ENCODE assay signal across 10 cellular contexts in genomic region chr16:89408315-89408714, GRCh38.
A peak's percentile ranks its signal among the peaks of the same experiment; 100 is the strongest.
DNase-seq lines count a peak whose midpoint lies in the region; ATAC-seq and TF ChIP-seq lines count a peak whose summit lies in the region.
"Had no signal": no experiment of that assay in that cellular context is flagged by ENCODE, and none has a peak within 500 bp of the region (broad histone marks: within the 10 kb centered on the region; RNA-seq: fewer than 3 reads in every experiment).

No MANE protein-coding gene starts in this region.

- H2BK15ac ChIP-seq in mesenchymal stem cell (ENCODE audit: low read depth, poor library complexity, severe bottlenecking): no peak overlapping the region

- H3K4me3 ChIP-seq in right atrium auricular region (no peak overlapping the region), body of pancreas (no peak overlapping the region), mesenchymal stem cell (ENCODE audit: insufficient read depth in 1 of 2, low read depth in 1 of 2, low read length in 2 of 2) (no peak overlapping the region), lower leg skin (ENCODE audit: low read depth, poor library complexity, severe bottlenecking) (no peak overlapping the region), HAP-1 (no peak overlapping the region)

- TF ChIP-seq POLR2A in body of pancreas (IDR thresholded peaks at IDR 0.05) (no peak), lower leg skin (IDR thresholded peaks at IDR 0.05) (no peak)

- peaks cover 4% of the 10 kb centered on the region for H3K79me1 ChIP-seq in mesenchymal stem cell (replicated peaks; ENCODE audit: low read length, poor library complexity, severe bottlenecking)

- no peak overlapping the region for H2AK5ac ChIP-seq in mesenchymal stem cell (ENCODE audit: low read length, severe bottlenecking)

- no peak overlapping the region for H3K4me2 ChIP-seq in mesenchymal stem cell (ENCODE audit: low read length, poor library complexity, severe bottlenecking)

- no peak overlapping the region for H3K4ac ChIP-seq in mesenchymal stem cell (ENCODE audit: low read depth in 1 of 2, low read length in 2 of 2)

- in situ Hi-C loops in HAP-1 (cut with MboI; ENCODE audit: low sequenced_read_pairs): no loop called here

- H3K27ac ChIP-seq in right atrium auricular region (peak overlapping the region in 1 of 2 donors; percentile 37), body of pancreas (peak overlapping the region; percentile 44 to 86 (median 66)), mesenchymal stem cell (ENCODE audit: low read length, poor library complexity, severe bottlenecking) (no peak overlapping the region)
- H3K27ac ChIP-seq: WERI-Rb-1 had no signal

- DNase-seq in Right ventricle myocardium inferior (ENCODE audit: missing footprints) (no peak), right atrium auricular region (ENCODE audit: low spot score) (no peak), body of pancreas (peak; percentile 66 to 81 (median 74)), mesenchymal stem cell (no peak), lower leg skin (ENCODE audit: low spot score in 2 of 2) (no peak), HAP-1 (ENCODE audit: low spot score in 2 of 2) (no peak), NCI-H1105 (lab: John Stamatoyannopoulos, UW) (no peak)
- DNase-seq: NCI-H146, WERI-Rb-1 had no signal

- peak; percentile 69 for ATAC-seq in Right ventricle myocardium inferior
- peak; percentile 36 for ATAC-seq in body of pancreas
- no peak for ATAC-seq in GM19035 (IDR thresholded peaks at IDR 0.05; ENCODE audit: unreplicated experiment)

- no peak overlapping the region for H2AFZ ChIP-seq in mesenchymal stem cell (ENCODE audit: low read depth, low read length)

- WGBS in body of pancreas, 2 donors: 18 to 34% methylated on average over 10 to 12 of the region's 12 CpGs
- 86% methylated on average over 12 of the region's 12 CpGs for WGBS in mesenchymal stem cell
- 37 to 68% methylated on average over 8 to 12 of the region's 12 CpGs for WGBS in lower leg skin, 2 donors

- peak overlapping the region in 1 of 2 experiments; percentile 49 for H2BK12ac ChIP-seq in mesenchymal stem cell (ENCODE audit: low read length in 2 of 2)

- peak overlapping the region; percentile 48 for H3K9ac ChIP-seq in mesenchymal stem cell (ENCODE audit: low read length)

- no peak overlapping the region for H2BK5ac ChIP-seq in mesenchymal stem cell (ENCODE audit: low read depth, low read length, poor library complexity, severe bottlenecking)

- H3K23ac ChIP-seq in mesenchymal stem cell (ENCODE audit: low read length in 2 of 2): peak overlapping the region in 1 of 2 experiments; percentile 19

- intact Hi-C loops in Right ventricle myocardium inferior (cut with DNase I) (loop anchor here (5.0 kb wide), 1 partner anchor 34 kb away; no protein-coding TSS in a partner anchor), body of pancreas (cut with DNase I) (no loop called here), lower leg skin (cut with DNase I; ENCODE audit: low total_unique reads) (no loop called here)

- no peak overlapping the region for H4K8ac ChIP-seq in mesenchymal stem cell (ENCODE audit: low read length)

- H3K18ac ChIP-seq in mesenchymal stem cell (ENCODE audit: low read depth in 1 of 2, low read length in 2 of 2): peak overlapping the region in 1 of 2 experiments; percentile 67

- no peak overlapping the region for H4K91ac ChIP-seq in mesenchymal stem cell (ENCODE audit: low read length)

- peak overlapping the region in 1 of 2 experiments; percentile 73 for H3K14ac ChIP-seq in mesenchymal stem cell (ENCODE audit: low read length in 2 of 2)

- no peaks in the 10 kb centered on the region for H3K36me3 ChIP-seq in right atrium auricular region
- no peaks in the 10 kb centered on the region for H3K36me3 ChIP-seq in body of pancreas (replicated peaks in 1 of 2; ENCODE audit: insufficient read depth in 1 of 2, low read depth in 2 of 2)
- H3K36me3 ChIP-seq in mesenchymal stem cell (ENCODE audit: control insufficient read depth in 1 of 2, insufficient read depth in 2 of 2, low read depth in 1 of 2, low read length in 2 of 2): peaks cover 0 to 14% of the 10 kb centered on the region in 2 experiments
- H3K36me3 ChIP-seq in HAP-1 (replicated peaks): no peaks in the 10 kb centered on the region; the same call in none of the 2 replicates
- H3K36me3 ChIP-seq: WERI-Rb-1 had no signal

- TF ChIP-seq CTCF in right atrium auricular region (IDR thresholded peaks at IDR 0.05) (no peak), body of pancreas (IDR thresholded peaks at IDR 0.05) (no peak), lower leg skin (IDR thresholded peaks at IDR 0.05) (no peak)

- H2BK120ac ChIP-seq in mesenchymal stem cell (ENCODE audit: low read depth, low read length): no peak overlapping the region

- H3K27me3 ChIP-seq in right atrium auricular region (no peaks in the 10 kb centered on the region), body of pancreas (no peaks in the 10 kb centered on the region), mesenchymal stem cell (ENCODE audit: control insufficient read depth in 1 of 2, insufficient read depth in 1 of 2, low read length in 2 of 2) (no peaks in the 10 kb centered on the region), HAP-1 (ENCODE audit: low read depth) (no peaks in the 10 kb centered on the region)

- H3K4me1 ChIP-seq in right atrium auricular region (peaks cover 0 to 98% of the 10 kb centered on the region in 2 donors), body of pancreas (peaks cover 96% of the 10 kb centered on the region), mesenchymal stem cell (ENCODE audit: control insufficient read depth, insufficient read depth, low read depth, low read length) (peaks cover 53% of the 10 kb centered on the region), HAP-1 (peaks cover 8% of the 10 kb centered on the region)

- no peaks in the 10 kb centered on the region for H3K9me3 ChIP-seq in right atrium auricular region
- H3K9me3 ChIP-seq in body of pancreas: no peaks in the 10 kb centered on the region
- no peaks in the 10 kb centered on the region for H3K9me3 ChIP-seq in mesenchymal stem cell (ENCODE audit: control insufficient read depth, low read length)
- no peaks in the 10 kb centered on the region for H3K9me3 ChIP-seq in HAP-1

Comparison
In these comparisons a context has a peak if more than half of its experiments do, and no peak if none do; other contexts are left out.
1. DNase-seq: peak in body of pancreas (4 of 4); none in Right ventricle myocardium inferior (single experiment), right atrium auricular region (single experiment), mesenchymal stem cell (single experiment), lower leg skin (0 of 2), HAP-1 (0 of 2) and NCI-H1105 (single experiment).